Comparison of ENCODE assay signal across 1 cellular context in the genomic region with DNA sequence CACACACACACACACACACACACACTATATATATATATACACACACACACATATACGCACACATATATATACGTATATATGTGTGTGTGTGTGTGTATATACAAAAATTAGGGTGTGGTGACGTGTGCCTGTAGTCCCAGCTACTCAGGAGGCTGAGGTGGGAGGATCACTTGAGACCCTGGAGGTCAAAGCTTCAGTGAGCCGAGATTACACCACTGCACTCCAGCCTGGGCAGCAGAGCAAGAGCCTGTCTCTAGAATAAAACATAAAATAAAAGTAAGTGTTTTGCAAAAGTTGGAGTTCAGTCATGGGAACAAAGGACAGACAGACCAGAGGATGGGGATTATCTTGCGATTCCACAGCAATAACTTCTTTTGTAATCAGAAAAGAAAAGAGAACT.
TF ChIP-seq lines count a peak whose summit lies in the region.

No MANE protein-coding gene starts in this region.

TF ChIP-seq in SK-N-SH, 30 proteins besides CTCF, POLR2A, EP300 and RAD21:
- no peak for TF ChIP-seq RXRA (IDR thresholded peaks at IDR 0.05; ENCODE audit: borderline replicate concordance, low read depth)
- no peak for TF ChIP-seq TEAD4 (IDR thresholded peaks at IDR 0.05; ENCODE audit: borderline replicate concordance, insufficient read depth)
- no peak for TF ChIP-seq FOXJ3 (CRISPR knock-in tag; IDR thresholded peaks at IDR 0.05)
- no peak for TF ChIP-seq EZH2phosphoT487 (IDR thresholded peaks at IDR 0.05; ENCODE audit: borderline replicate concordance, low read depth)
- no peak for TF ChIP-seq YY1 (IDR thresholded peaks at IDR 0.05; ENCODE audit: low read depth)
- no peak for TF ChIP-seq CHD2 (IDR thresholded peaks at IDR 0.05; ENCODE audit: low read length, partially characterized antibody)
- TF ChIP-seq, protein P1, sequence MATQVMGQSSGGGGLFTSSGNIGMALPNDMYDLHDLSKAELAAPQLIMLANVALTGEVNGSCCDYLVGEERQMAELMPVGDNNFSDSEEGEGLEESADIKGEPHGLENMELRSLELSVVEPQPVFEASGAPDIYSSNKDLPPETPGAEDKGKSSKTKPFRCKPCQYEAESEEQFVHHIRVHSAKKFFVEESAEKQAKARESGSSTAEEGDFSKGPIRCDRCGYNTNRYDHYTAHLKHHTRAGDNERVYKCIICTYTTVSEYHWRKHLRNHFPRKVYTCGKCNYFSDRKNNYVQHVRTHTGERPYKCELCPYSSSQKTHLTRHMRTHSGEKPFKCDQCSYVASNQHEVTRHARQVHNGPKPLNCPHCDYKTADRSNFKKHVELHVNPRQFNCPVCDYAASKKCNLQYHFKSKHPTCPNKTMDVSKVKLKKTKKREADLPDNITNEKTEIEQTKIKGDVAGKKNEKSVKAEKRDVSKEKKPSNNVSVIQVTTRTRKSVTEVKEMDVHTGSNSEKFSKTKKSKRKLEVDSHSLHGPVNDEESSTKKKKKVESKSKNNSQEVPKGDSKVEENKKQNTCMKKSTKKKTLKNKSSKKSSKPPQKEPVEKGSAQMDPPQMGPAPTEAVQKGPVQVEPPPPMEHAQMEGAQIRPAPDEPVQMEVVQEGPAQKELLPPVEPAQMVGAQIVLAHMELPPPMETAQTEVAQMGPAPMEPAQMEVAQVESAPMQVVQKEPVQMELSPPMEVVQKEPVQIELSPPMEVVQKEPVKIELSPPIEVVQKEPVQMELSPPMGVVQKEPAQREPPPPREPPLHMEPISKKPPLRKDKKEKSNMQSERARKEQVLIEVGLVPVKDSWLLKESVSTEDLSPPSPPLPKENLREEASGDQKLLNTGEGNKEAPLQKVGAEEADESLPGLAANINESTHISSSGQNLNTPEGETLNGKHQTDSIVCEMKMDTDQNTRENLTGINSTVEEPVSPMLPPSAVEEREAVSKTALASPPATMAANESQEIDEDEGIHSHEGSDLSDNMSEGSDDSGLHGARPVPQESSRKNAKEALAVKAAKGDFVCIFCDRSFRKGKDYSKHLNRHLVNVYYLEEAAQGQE (IDR thresholded peaks at IDR 0.05; ENCODE audit: low read depth, low read length): no peak
